In genomic region chr5:53035868-53036381, GRCh38 we compare ENCODE assay signal across 1 cellular context.
TF ChIP-seq lines count a peak whose summit lies in the region.

No MANE protein-coding gene starts in this region.

TF ChIP-seq in H1, 55 proteins besides CTCF, POLR2A, EP300 and RAD21:
- no peak for TF ChIP-seq TBP (IDR thresholded peaks at IDR 0.05; ENCODE audit: low read depth, low read length)
- no peak for TF ChIP-seq SP4 (IDR thresholded peaks at IDR 0.05; ENCODE audit: low read length)
TF ChIP-seq in H1: peak in this region for 0.
